ENCODE assay signal across 12 cellular contexts in the genomic region with DNA sequence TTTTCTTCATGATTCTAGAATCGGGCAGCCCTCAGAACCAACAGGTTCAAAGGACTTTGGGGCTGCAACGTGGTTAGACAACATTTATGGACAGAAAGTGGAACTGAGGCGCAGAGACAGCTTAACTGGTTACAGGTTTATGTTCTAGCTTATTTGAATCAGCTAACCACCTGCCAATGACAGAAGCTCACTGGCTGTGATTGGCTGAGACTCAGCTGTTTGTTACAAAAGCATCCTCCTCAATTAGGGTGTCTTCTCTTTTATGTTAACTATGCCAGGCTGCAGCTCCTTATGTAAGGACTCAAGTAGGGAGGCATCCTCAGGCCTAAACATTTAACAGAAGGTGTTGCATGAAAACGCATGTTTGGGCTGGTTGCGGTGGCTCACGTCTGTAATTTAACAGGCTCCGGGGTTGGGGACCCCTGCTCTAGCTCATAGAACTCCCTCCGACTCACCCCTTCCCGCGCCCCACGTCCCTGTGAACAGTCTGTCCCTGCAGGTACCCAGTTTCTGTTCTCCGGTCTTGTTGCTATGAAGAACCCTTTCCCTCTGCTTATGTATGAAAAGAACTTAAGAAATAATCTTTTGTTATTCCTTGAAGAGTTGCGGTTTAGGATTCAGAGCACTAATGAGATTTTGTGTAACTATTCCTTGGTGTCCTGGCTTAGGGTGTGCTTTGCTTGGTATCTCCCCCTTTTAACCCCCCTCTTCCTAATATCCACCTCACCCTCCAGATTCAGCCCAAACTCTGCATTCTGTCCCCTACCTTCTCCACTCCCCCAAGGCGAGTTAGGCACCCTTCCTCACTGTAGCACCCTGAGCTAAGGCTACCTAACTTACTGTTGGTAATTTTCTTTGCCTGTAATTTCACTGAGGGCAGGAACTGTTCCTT. TPM values are rescaled to one million over a fixed set of nuclear protein-coding genes. Genes with fewer than 3 reads are reported as not detected.
DNase-seq lines count a peak whose midpoint lies in the region; ATAC-seq and TF ChIP-seq lines count a peak whose summit lies in the region.
"Had no signal": no experiment of that assay in that cellular context is flagged by ENCODE, and none has a peak within 500 bp of the region (broad histone marks: within the 10 kb centered on the region; RNA-seq: fewer than 3 reads in every experiment).

No MANE protein-coding gene starts in this region.

- TF ChIP-seq CTCF in WERI-Rb-1 (IDR thresholded peaks at IDR 0.05; ENCODE audit: low read depth, low read length): no peak

- no peaks in the 10 kb centered on the region for H3K9me3 Mint-ChIP-seq in activated CD8-positive, alpha-beta memory T cell treated with anti-CD3 and anti-CD28 coated beads, Interleukin-2, amount 10 ng/mL, durations not matched to agents 7 days and 5 days (ENCODE audit: low read depth)
- no peaks in the 10 kb centered on the region for H3K9me3 Mint-ChIP-seq in stimulated activated effector memory CD8-positive, alpha-beta T cell treated with anti-CD3 and anti-CD28 coated beads, Interleukin-12 subunit alpha, Interleukin-12 subunit beta, amount 100 ng/mL, for 72 hours
- H3K9me3 Mint-ChIP-seq: activated naive CD4-positive, alpha-beta T cell treated with anti-CD3 and anti-CD28 coated beads, Interleukin-2, amount 50 U/mL, for 72 hours had no signal

- H3K9me3 ChIP-seq in WERI-Rb-1 (ENCODE audit: severe bottlenecking) (no peaks in the 10 kb centered on the region), iPS-15b (ENCODE audit: control insufficient read depth, insufficient read depth, low read length) (no peaks in the 10 kb centered on the region)

- ATAC-seq in activated CD8-positive, alpha-beta memory T cell treated with anti-CD3 and anti-CD28 coated beads, Interleukin-2, amount 10 ng/mL, durations not matched to agents 7 days and 5 days: no peak
- ATAC-seq in stimulated activated effector memory CD8-positive, alpha-beta T cell treated with anti-CD3 and anti-CD28 coated beads, Interleukin-12 subunit alpha, Interleukin-12 subunit beta, amount 100 ng/mL, for 72 hours: no peak

- H3K36me3 ChIP-seq in WERI-Rb-1 (peaks cover 20% of the 10 kb centered on the region), iPS-15b (ENCODE audit: control insufficient read depth, insufficient read depth, low read length) (no peaks in the 10 kb centered on the region)

- H3K27me3 ChIP-seq in WERI-Rb-1 (ENCODE audit: insufficient read depth, low read depth, severe bottlenecking) (no peaks in the 10 kb centered on the region), iPS-15b (ENCODE audit: control insufficient read depth, insufficient read depth, low read length) (no peaks in the 10 kb centered on the region)

- no peak overlapping the region for H3K9ac ChIP-seq in iPS-15b (ENCODE audit: low read depth, low read length)

- peaks cover 7% of the 10 kb centered on the region for H3K4me1 ChIP-seq in iPS-15b (ENCODE audit: control insufficient read depth, insufficient read depth, low read length)

- peaks cover 35% of the 10 kb centered on the region for H3K4me1 Mint-ChIP-seq in activated CD8-positive, alpha-beta memory T cell treated with anti-CD3 and anti-CD28 coated beads, Interleukin-2, amount 10 ng/mL, durations not matched to agents 7 days and 5 days
- H3K4me1 Mint-ChIP-seq in stimulated activated effector memory CD8-positive, alpha-beta T cell treated with anti-CD3 and anti-CD28 coated beads, Interleukin-12 subunit alpha, Interleukin-12 subunit beta, amount 100 ng/mL, for 72 hours: peaks cover 32% of the 10 kb centered on the region

- CTCF ChIA-PET in activated CD8-positive, alpha-beta memory T cell treated with anti-CD3 and anti-CD28 coated beads, Interleukin-2, amount 10 ng/mL, durations not matched to agents 7 days and 5 days (lab: Charles Lee): interaction anchor here (0.6 to 2.3 kb wide), 5 partner anchors 20 to 339 kb away, joined by 3 to 9 read pairs (median 3); no protein-coding TSS in a partner anchor

- peak overlapping the region; percentile 32; the same call in 1 of the 2 replicates for H3K27ac ChIP-seq in WERI-Rb-1

- peak overlapping the region; percentile 69 for H3K27ac Mint-ChIP-seq in activated CD8-positive, alpha-beta memory T cell treated with anti-CD3 and anti-CD28 coated beads, Interleukin-2, amount 10 ng/mL, durations not matched to agents 7 days and 5 days
- peak overlapping the region; percentile 75 for H3K27ac Mint-ChIP-seq in stimulated activated effector memory CD8-positive, alpha-beta T cell treated with anti-CD3 and anti-CD28 coated beads, Interleukin-12 subunit alpha, Interleukin-12 subunit beta, amount 100 ng/mL, for 72 hours

- no peak overlapping the region for H3K4me3 ChIP-seq in WERI-Rb-1 (ENCODE audit: low read depth, low read length)
- peak overlapping the region; percentile 72 for H3K4me3 ChIP-seq in iPS-15b (ENCODE audit: low read depth, low read length)

- peaks cover 6% of the 10 kb centered on the region for H3K36me3 Mint-ChIP-seq in activated CD8-positive, alpha-beta memory T cell treated with anti-CD3 and anti-CD28 coated beads, Interleukin-2, amount 10 ng/mL, durations not matched to agents 7 days and 5 days
- peaks cover 21% of the 10 kb centered on the region for H3K36me3 Mint-ChIP-seq in stimulated activated effector memory CD8-positive, alpha-beta T cell treated with anti-CD3 and anti-CD28 coated beads, Interleukin-12 subunit alpha, Interleukin-12 subunit beta, amount 100 ng/mL, for 72 hours

- H3K4me3 Mint-ChIP-seq in activated CD8-positive, alpha-beta memory T cell treated with anti-CD3 and anti-CD28 coated beads, Interleukin-2, amount 10 ng/mL, durations not matched to agents 7 days and 5 days: peak overlapping the region; percentile 64
- H3K4me3 Mint-ChIP-seq in stimulated activated effector memory CD8-positive, alpha-beta T cell treated with anti-CD3 and anti-CD28 coated beads, Interleukin-12 subunit alpha, Interleukin-12 subunit beta, amount 100 ng/mL, for 72 hours: peak overlapping the region; percentile 91

- no peak for DNase-seq in activated CD8-positive, alpha-beta memory T cell treated with anti-CD3 and anti-CD28 coated beads, Interleukin-2, amount 10 ng/mL, durations not matched to agents 7 days and 5 days
- no peak for DNase-seq in activated CD8-positive, alpha-beta memory T cell treated with anti-CD3 and anti-CD28 coated beads, Interleukin-2, amount 50 U/mL, for 48 hours
- DNase-seq in WERI-Rb-1: no peak
- DNase-seq in stimulated activated effector memory CD8-positive, alpha-beta T cell treated with anti-CD3 and anti-CD28 coated beads, Interleukin-12 subunit alpha, Interleukin-12 subunit beta, amount 100 ng/mL, for 72 hours (ENCODE audit: low spot score in 2 of 2): no peak
- no peak for DNase-seq in stimulated activated CD4-positive, alpha-beta T cell treated with anti-CD3 and anti-CD28 coated beads, Interleukin-1b, Interleukin-23, amount 100 ng/mL, for 48 hours
- DNase-seq in DMS53 treated with DMSO at 0.1 percent for 48 hours (lab: John Stamatoyannopoulos, UW; ENCODE audit: unreplicated experiment): no peak
- no peak for DNase-seq in OCI-M1 (lab: John Stamatoyannopoulos, UW)
- DNase-seq: erythroblast; left colon; stimulated activated CD8-positive, alpha-beta memory T cell treated with anti-CD3 and anti-CD28 coated beads, Interleukin-4, amount 100 ng/mL, for 48 hours had no signal

- peaks cover 9% of the 10 kb centered on the region for H3K27me3 Mint-ChIP-seq in activated CD8-positive, alpha-beta memory T cell treated with anti-CD3 and anti-CD28 coated beads, Interleukin-2, amount 10 ng/mL, durations not matched to agents 7 days and 5 days

RNA-seq across cellular contexts. Expression of gene TMEM181, which starts 1.2 kb away (rescaled TPM):
- 10 to 100 TPM; 14.0 to 17.4 TPM for total RNA-seq in activated CD8-positive, alpha-beta memory T cell treated with anti-CD3 and anti-CD28 coated beads, Interleukin-2, amount 10 ng/mL, durations not matched to agents 7 days and 5 days
